ENCODE assay signal across 1 cellular context in the genomic region with DNA sequence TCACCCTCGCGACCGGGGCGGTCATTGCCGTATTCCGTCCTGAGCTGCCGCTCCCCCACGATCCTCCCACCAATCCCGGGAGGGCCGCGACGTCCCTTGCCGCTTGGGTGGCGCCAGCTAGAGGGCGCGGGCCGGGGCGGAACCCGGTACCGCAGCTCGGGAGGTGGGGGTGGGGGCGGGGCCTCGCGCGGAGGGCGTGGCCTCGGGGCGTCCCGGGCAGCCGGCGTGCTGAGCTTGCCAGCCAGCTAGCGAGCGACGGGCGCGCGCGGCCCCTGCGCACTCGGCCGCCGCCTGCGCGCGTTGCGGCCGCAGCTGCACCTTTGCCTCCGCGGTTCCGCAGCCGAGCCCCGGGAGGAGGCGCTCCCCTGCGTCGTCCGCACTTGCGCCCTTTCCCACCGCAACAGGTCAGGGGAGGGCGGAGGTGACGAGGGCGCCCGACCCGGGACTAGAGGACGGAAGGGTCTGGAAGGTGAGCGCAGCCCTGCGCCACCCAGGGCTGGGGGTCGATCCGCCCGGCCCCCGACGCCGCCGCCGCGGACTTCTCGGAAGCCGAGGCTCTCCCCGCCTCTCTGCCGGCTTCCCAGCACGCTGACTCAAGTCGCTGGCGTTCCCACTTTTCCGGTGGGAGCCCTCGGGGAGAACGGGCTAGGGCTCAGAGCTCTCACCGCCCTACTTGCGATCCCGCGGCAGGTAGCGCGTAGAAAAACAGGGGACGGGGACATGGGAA.
TF ChIP-seq lines count a peak whose summit lies in the region.

A gene with protein sequence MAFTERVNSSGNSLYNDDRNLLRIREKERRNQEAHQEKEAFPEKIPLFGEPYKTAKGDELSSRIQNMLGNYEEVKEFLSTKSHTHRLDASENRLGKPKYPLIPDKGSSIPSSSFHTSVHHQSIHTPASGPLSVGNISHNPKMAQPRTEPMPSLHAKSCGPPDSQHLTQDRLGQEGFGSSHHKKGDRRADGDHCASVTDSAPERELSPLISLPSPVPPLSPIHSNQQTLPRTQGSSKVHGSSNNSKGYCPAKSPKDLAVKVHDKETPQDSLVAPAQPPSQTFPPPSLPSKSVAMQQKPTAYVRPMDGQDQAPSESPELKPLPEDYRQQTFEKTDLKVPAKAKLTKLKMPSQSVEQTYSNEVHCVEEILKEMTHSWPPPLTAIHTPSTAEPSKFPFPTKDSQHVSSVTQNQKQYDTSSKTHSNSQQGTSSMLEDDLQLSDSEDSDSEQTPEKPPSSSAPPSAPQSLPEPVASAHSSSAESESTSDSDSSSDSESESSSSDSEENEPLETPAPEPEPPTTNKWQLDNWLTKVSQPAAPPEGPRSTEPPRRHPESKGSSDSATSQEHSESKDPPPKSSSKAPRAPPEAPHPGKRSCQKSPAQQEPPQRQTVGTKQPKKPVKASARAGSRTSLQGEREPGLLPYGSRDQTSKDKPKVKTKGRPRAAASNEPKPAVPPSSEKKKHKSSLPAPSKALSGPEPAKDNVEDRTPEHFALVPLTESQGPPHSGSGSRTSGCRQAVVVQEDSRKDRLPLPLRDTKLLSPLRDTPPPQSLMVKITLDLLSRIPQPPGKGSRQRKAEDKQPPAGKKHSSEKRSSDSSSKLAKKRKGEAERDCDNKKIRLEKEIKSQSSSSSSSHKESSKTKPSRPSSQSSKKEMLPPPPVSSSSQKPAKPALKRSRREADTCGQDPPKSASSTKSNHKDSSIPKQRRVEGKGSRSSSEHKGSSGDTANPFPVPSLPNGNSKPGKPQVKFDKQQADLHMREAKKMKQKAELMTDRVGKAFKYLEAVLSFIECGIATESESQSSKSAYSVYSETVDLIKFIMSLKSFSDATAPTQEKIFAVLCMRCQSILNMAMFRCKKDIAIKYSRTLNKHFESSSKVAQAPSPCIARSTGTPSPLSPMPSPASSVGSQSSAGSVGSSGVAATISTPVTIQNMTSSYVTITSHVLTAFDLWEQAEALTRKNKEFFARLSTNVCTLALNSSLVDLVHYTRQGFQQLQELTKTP (plus strand): TSS at position 240 of the 727 bp plus-strand sequence. CDS start 13,523 bp downstream, outside the sequence.

TF ChIP-seq in GM12878, 131 proteins besides CTCF, POLR2A, EP300 and RAD21 (continued from another document):
- TF ChIP-seq, protein P1, sequence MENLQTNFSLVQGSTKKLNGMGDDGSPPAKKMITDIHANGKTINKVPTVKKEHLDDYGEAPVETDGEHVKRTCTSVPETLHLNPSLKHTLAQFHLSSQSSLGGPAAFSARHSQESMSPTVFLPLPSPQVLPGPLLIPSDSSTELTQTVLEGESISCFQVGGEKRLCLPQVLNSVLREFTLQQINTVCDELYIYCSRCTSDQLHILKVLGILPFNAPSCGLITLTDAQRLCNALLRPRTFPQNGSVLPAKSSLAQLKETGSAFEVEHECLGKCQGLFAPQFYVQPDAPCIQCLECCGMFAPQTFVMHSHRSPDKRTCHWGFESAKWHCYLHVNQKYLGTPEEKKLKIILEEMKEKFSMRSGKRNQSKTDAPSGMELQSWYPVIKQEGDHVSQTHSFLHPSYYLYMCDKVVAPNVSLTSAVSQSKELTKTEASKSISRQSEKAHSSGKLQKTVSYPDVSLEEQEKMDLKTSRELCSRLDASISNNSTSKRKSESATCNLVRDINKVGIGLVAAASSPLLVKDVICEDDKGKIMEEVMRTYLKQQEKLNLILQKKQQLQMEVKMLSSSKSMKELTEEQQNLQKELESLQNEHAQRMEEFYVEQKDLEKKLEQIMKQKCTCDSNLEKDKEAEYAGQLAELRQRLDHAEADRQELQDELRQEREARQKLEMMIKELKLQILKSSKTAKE (IDR thresholded peaks at IDR 0.05; ENCODE audit: low read depth, poor library complexity, severe bottlenecking) = no peak
- peak in 1 of 2 experiments; percentile 13 for TF ChIP-seq IKZF2 (IDR thresholded peaks at IDR 0.05)
- peak; percentile 18; the same call in 1 of the 2 replicates for TF ChIP-seq SIN3A (IDR thresholded peaks at IDR 0.05; ENCODE audit: low read depth, low read length)
- peak; percentile 85 for TF ChIP-seq POLR2AphosphoS5 (IDR thresholded peaks at IDR 0.05; ENCODE audit: low read length)
- peak; percentile 82 for TF ChIP-seq BACH1 (IDR thresholded peaks at IDR 0.05; ENCODE audit: borderline replicate concordance)
- peak; percentile 55; the same call in 1 of the 2 replicates for TF ChIP-seq ZNF217 (IDR thresholded peaks at IDR 0.05)
- peak; percentile 15; the same call in 1 of the 2 replicates for TF ChIP-seq PML (IDR thresholded peaks at IDR 0.05; ENCODE audit: low read length)
- peak; percentile 9 for TF ChIP-seq SP1 (IDR thresholded peaks at IDR 0.05; ENCODE audit: low read depth, low read length)
- TF ChIP-seq PAX5 (IDR thresholded peaks at IDR 0.05; ENCODE audit: borderline replicate concordance, low read depth, low read length) = peak; percentile 14; the same call in 1 of the 2 replicates
- TF ChIP-seq YY1 (IDR thresholded peaks at IDR 0.05; ENCODE audit: low read depth, low read length) = 0 out of 2 replicates have a peak, but pooled peaks have one; percentile 8
- no peak for TF ChIP-seq NR2C2 (IDR thresholded peaks at IDR 0.05; ENCODE audit: borderline replicate concordance, control insufficient read depth, insufficient read length, low read depth)
- TF ChIP-seq RFX5 (IDR thresholded peaks at IDR 0.05; ENCODE audit: low read depth, low read length) = no peak
- peak; percentile 69 for TF ChIP-seq MEF2B (IDR thresholded peaks at IDR 0.05; ENCODE audit: partially characterized antibody, poor library complexity, severe bottlenecking)
- TF ChIP-seq CREM (IDR thresholded peaks at IDR 0.05; ENCODE audit: low read depth) = 0 out of 2 replicates have a peak, but pooled peaks have one; percentile 7
- no peak for TF ChIP-seq HCFC1 (IDR thresholded peaks at IDR 0.05; ENCODE audit: low read length)
- TF ChIP-seq CHD2 (IDR thresholded peaks at IDR 0.05; ENCODE audit: borderline replicate concordance, low read depth, low read length) = 0 out of 2 replicates have a peak, but pooled peaks have one; percentile 42
- TF ChIP-seq EED (IDR thresholded peaks at IDR 0.05; ENCODE audit: low read depth) = peak; percentile 62; the same call in 1 of the 2 replicates
